Comparison of ENCODE assay signal across 16 cellular contexts in genomic region chr9:121484659-121485446, GRCh38. TPM values are rescaled to one million over a fixed set of nuclear protein-coding genes. Genes with fewer than 3 reads are reported as not detected.
A peak's percentile ranks its signal among the peaks of the same experiment; 100 is the strongest.
DNase-seq lines count a peak whose midpoint lies in the region; ATAC-seq and TF ChIP-seq lines count a peak whose summit lies in the region.
"Had no signal": no experiment of that assay in that cellular context is flagged by ENCODE, and none has a peak within 500 bp of the region (broad histone marks: within the 10 kb centered on the region; RNA-seq: fewer than 3 reads in every experiment).

No MANE protein-coding gene starts in this region.

- ATAC-seq in right cardiac atrium (peak; percentile 38 to 47), psoas muscle (peak in 1 of 4 donors; percentile 40), upper lobe of right lung (no peak), HG02610 (IDR thresholded peaks at IDR 0.05; ENCODE audit: unreplicated experiment) (no peak)
- ATAC-seq: HCT116, SK-N-SH treated with all-trans-retinoic acid at 6 μM for 48 hours had no signal

- H3K9ac ChIP-seq in colonic mucosa (ENCODE audit: low read depth in 2 of 2, low read length in 2 of 2) = no peak overlapping the region
- H3K9ac ChIP-seq: KMS-11 had no signal

- H3K9me3 ChIP-seq in colonic mucosa (no peaks in the 10 kb centered on the region), right cardiac atrium (ENCODE audit: control insufficient read depth, low read length) (no peaks in the 10 kb centered on the region), psoas muscle (no peaks in the 10 kb centered on the region), upper lobe of right lung (no peaks in the 10 kb centered on the region), WERI-Rb-1 (ENCODE audit: severe bottlenecking) (no peaks in the 10 kb centered on the region)

- H3K4me1 ChIP-seq in colonic mucosa = no peaks in the 10 kb centered on the region
- peaks cover 25% of the 10 kb centered on the region for H3K4me1 ChIP-seq in right cardiac atrium (ENCODE audit: control insufficient read depth, insufficient read depth, low read length)
- H3K4me1 ChIP-seq in psoas muscle = peaks cover 17% of the 10 kb centered on the region
- H3K4me1 ChIP-seq in upper lobe of right lung = peaks cover 14% of the 10 kb centered on the region

- H3K4me3 ChIP-seq in colonic mucosa (no peak overlapping the region), right cardiac atrium (ENCODE audit: low read length) (no peak overlapping the region), psoas muscle (no peak overlapping the region), upper lobe of right lung (no peak overlapping the region), WERI-Rb-1 (ENCODE audit: low read depth, low read length) (no peak overlapping the region)

- DNase-seq in colonic mucosa (no peak), right cardiac atrium (peak in 1 of 3 donors; percentile 79), psoas muscle (no peak), upper lobe of right lung (no peak), WERI-Rb-1 (no peak), cerebellum (ENCODE audit: low spot score) (no peak)
- DNase-seq: activated CD8-positive, alpha-beta memory T cell treated with anti-CD3 and anti-CD28 coated beads for 24 hours; activated gamma-delta T cell; CD4-positive, alpha-beta memory T cell; small intestine had no signal

- H3K27ac ChIP-seq in colonic mucosa (peak overlapping the region; percentile 9), right cardiac atrium (ENCODE audit: low read length) (peak overlapping the region; percentile 81), psoas muscle (peak overlapping the region; percentile 14), upper lobe of right lung (peak overlapping the region; percentile 67), WERI-Rb-1 (no peak overlapping the region)
- H3K27ac ChIP-seq: KMS-11 had no signal

- TF ChIP-seq CTCF in colonic mucosa (IDR thresholded peaks at IDR 0.05) = no peak
- no peak for TF ChIP-seq CTCF in psoas muscle (IDR thresholded peaks at IDR 0.05)
- TF ChIP-seq CTCF in upper lobe of right lung (IDR thresholded peaks at IDR 0.05) = no peak
- no peak for TF ChIP-seq CTCF in WERI-Rb-1 (IDR thresholded peaks at IDR 0.05; ENCODE audit: low read depth, low read length)

- no peaks in the 10 kb centered on the region for H3K27me3 ChIP-seq in colonic mucosa
- no peaks in the 10 kb centered on the region for H3K27me3 ChIP-seq in right cardiac atrium (ENCODE audit: control insufficient read depth, insufficient read depth)
- H3K27me3 ChIP-seq in psoas muscle (ENCODE audit: insufficient read depth in 3 of 3, low read length in 2 of 3) = no peaks in the 10 kb centered on the region
- H3K27me3 ChIP-seq in upper lobe of right lung = no peaks in the 10 kb centered on the region
- H3K27me3 ChIP-seq in WERI-Rb-1 (ENCODE audit: insufficient read depth, low read depth, severe bottlenecking) = no peaks in the 10 kb centered on the region

- intact Hi-C loops in colonic mucosa (cut with DNase I) = no loop called here
- intact Hi-C loops in right cardiac atrium (cut with DNase I) = no loop called here
- intact Hi-C loops in psoas muscle (cut with DNase I) = no loop called here
- intact Hi-C loops in upper lobe of right lung (cut with DNase I) = no loop called here

- 45% methylated on average over 11 of the region's 11 CpGs for WGBS in right cardiac atrium
- 36 to 56% (median 42%) methylated on average over 11 of the region's 11 CpGs for WGBS in psoas muscle, 3 donors

- H3K36me3 ChIP-seq in colonic mucosa (no peaks in the 10 kb centered on the region), psoas muscle (ENCODE audit: insufficient read depth in 1 of 2, low read depth in 1 of 2) (no peaks in the 10 kb centered on the region), upper lobe of right lung (no peaks in the 10 kb centered on the region), WERI-Rb-1 (no peaks in the 10 kb centered on the region)

RNA-seq across cellular contexts. Expression of gene GGTA1, which starts 14.8 kb away (rescaled TPM):
- total RNA-seq in colonic mucosa (1 to 10 TPM in 1 of 2 donors, under 1 TPM in 1; 0.94 to 4.2 TPM), right cardiac atrium (10 to 100 TPM; 12.3 to 30.1 (median 22.3) TPM), psoas muscle (1 to 10 TPM in 3 of 4 donors, under 1 TPM in 1; 0.50 to 7.0 (median 2.5) TPM), upper lobe of right lung (9.5 TPM), cerebellum (1.5 TPM)
- polyA plus RNA-seq in right cardiac atrium (42.5 TPM), psoas muscle (1 to 10 TPM; 1.1 to 3.9 (median 1.6) TPM)
- total RNA-seq: CD4-positive, alpha-beta memory T cell; kidney epithelial cell had no signal
- polyA plus RNA-seq: CD4-positive, alpha-beta memory T cell; neural cell had no signal

Comparison
In these comparisons a context has a peak if more than half of its experiments do, and no peak if none do; other contexts are left out.
1. ATAC-seq: peak in right cardiac atrium (2 of 2); none in upper lobe of right lung (single experiment) and HG02610 (single experiment).